ENCODE assay signal across 8 cellular contexts in the genomic region with DNA sequence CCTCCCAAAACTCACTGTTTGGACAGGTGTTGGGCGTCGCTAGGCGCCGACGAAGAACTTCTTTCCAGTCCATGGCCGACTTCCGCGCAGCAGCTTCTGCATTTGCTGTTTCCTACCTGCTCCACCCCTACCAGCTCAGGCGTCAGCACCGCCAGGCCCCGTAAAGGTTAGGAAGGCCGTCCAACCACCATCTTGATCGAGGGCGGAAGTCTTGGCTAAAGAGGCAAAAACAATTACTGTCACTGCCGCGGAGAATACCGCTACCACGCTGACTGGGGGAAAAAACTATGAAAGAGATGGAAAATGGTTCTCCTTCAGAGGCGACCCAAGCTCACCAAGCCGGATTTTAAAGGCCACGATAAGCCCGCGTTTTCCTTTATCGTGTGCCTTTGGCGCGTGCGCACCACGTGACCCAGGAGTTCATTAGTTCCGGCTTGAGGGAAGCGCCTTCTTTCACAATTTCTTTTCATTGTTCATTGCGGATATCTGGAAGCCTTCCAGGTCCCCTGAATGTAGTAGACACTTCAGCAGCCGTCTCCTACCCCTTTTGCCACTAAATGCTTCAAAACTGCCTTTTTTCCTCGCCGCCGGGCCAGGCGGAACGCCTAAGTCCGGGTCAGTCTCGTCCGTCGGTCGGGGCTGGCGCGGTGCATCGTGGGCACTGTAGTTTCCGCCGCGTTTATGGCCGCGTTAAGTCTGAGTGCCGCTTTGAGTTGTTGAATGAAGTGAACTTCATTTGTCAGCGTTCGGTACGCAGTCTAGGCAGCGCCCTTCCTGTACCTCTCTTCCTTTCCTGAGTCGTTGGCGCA. TPM values are rescaled to one million over a fixed set of nuclear protein-coding genes. Genes with fewer than 3 reads are reported as not detected.
DNase-seq lines count a peak whose midpoint lies in the region; FAIRE-seq and TF ChIP-seq lines count a peak whose summit lies in the region.

A gene (minus strand): TSS at position 104 of the 809 bp plus-strand sequence. CDS start 31 bp downstream, at position 73.
A gene (plus strand): TSS at position 666 of the 809 bp plus-strand sequence. CDS start 694 bp downstream, outside the sequence.

- TF ChIP-seq CTCF in subcutaneous adipose tissue (IDR thresholded peaks at IDR 0.05; ENCODE audit: low read depth), result no peak

- DNase-seq in GF-D8 (lab: John Stamatoyannopoulos, UW) (peak; percentile 86), HEK293T (ENCODE audit: extremely low spot score) (peak; percentile 78), MV-4-11 (lab: John Stamatoyannopoulos, UW) (peak; percentile 91), SK-MEL-5 (ENCODE audit: low read depth, low spot score) (peak; percentile 89), frontal cortex (ENCODE audit: low spot score in 2 of 2) (peak; percentile 57 to 77), neuronal stem cell (ENCODE audit: low spot score) (peak; percentile 87)
- peak; percentile 91 for DNase-seq in activated naive CD4-positive, alpha-beta T cell treated with Interleukin-2 at 50 U/mL for 16 hours

- H3K4me2 ChIP-seq in neuronal stem cell (ENCODE audit: insufficient read depth, low read length, poor library complexity, severe bottlenecking), result peak within 1 kb of the TSS; percentile 90

- peak within 1 kb of the TSS; percentile 93 for H3K9ac ChIP-seq in neuronal stem cell (ENCODE audit: low read depth, low read length, poor library complexity)

- H4K91ac ChIP-seq in neuronal stem cell (ENCODE audit: low read depth, low read length, poor library complexity), result no peak within 1 kb of the TSS

- in situ Hi-C loops in SK-MEL-5 (cut with HindIII; ENCODE audit: low pct_unique_long_range_greater_than_20kb, low sequenced_read_pairs), result no loop called here

- peak within 1 kb of the TSS; percentile 70 for H4K8ac ChIP-seq in neuronal stem cell (ENCODE audit: low read depth, low read length)

- peak within 1 kb of the TSS; percentile 97 for H2BK5ac ChIP-seq in neuronal stem cell (ENCODE audit: low read length)

- WGBS in neuronal stem cell (ENCODE audit: extremely low coverage in 2 of 2, insufficient read length in 2 of 2, insufficient replicate concordance in 1 of 2), 2 donors, result no CpG with 5 or more reads among the region's 57 CpGs

- peak within 1 kb of the TSS; percentile 96 for H3K18ac ChIP-seq in neuronal stem cell (ENCODE audit: low read length)

- H3K27me3 ChIP-seq in neuronal stem cell (ENCODE audit: control insufficient read depth in 3 of 3, insufficient read depth in 3 of 3, low read depth in 1 of 3, low read length in 3 of 3), result no peaks in the 10 kb centered on the region

- H3K9me3 ChIP-seq in neuronal stem cell (replicated peaks in 1 of 2; ENCODE audit: control insufficient read depth in 2 of 2, insufficient read depth in 1 of 2, low read depth in 1 of 2, low read length in 2 of 2), result no peaks in the 10 kb centered on the region

- no peak within 1 kb of the TSS for H2BK15ac ChIP-seq in neuronal stem cell (ENCODE audit: low read length)

- no peak within 1 kb of the TSS for H2AK5ac ChIP-seq in neuronal stem cell (ENCODE audit: low read depth, low read length)

- no peak within 1 kb of the TSS for H2BK12ac ChIP-seq in neuronal stem cell (ENCODE audit: low read length)

- POLR2A ChIA-PET in HEK293T (lab: Yijun Ruan, JAX), result interaction anchor here (0.6 to 2.6 kb wide), 12 partner anchors 9 to 294 kb away, joined by 3 to 15 read pairs (median 4); a partner anchor contains a TSS

- peaks cover 1 to 6% of the 10 kb centered on the region in 2 donors for H3K4me1 ChIP-seq in neuronal stem cell (ENCODE audit: control insufficient read depth in 2 of 2, insufficient read depth in 1 of 2, low read depth in 1 of 2, low read length in 2 of 2)

- FAIRE-seq in frontal cortex (lab: Jason Lieb, UNC), result no peak

- H3K4me3 ChIP-seq in neuronal stem cell (ENCODE audit: low read length in 2 of 2), result peak within 1 kb of the TSS; percentile 73 to 89

- CTCF ChIA-PET in HEK293T (lab: Yijun Ruan, JAX), result interaction anchor here (1.0 kb wide), 1 partner anchor 71 kb away, joined by 3 read pairs; no protein-coding TSS in a partner anchor

- peaks cover 0 to 34% of the 10 kb centered on the region in 2 donors for H3K36me3 ChIP-seq in neuronal stem cell (replicated peaks in 1 of 2; ENCODE audit: control insufficient read depth in 2 of 2, insufficient read depth in 2 of 2, low read length in 2 of 2)

- no peak within 1 kb of the TSS for H3K4ac ChIP-seq in neuronal stem cell (ENCODE audit: low read length)

- peak within 1 kb of the TSS; percentile 89 for H3K27ac ChIP-seq in neuronal stem cell (replicated peaks; ENCODE audit: low read length)

- H2AFZ ChIP-seq in neuronal stem cell (ENCODE audit: low read length), result peak within 1 kb of the TSS; percentile 95

- no peak within 1 kb of the TSS for H2BK120ac ChIP-seq in neuronal stem cell (ENCODE audit: low read depth, low read length)

- H3K23ac ChIP-seq in neuronal stem cell (ENCODE audit: low read depth, low read length, poor library complexity), result peak within 1 kb of the TSS; percentile 90

- H3K79me1 ChIP-seq in neuronal stem cell (ENCODE audit: low read depth, low read length), result no peaks in the 10 kb centered on the region

- peak within 1 kb of the TSS; percentile 39 for H3K14ac ChIP-seq in neuronal stem cell (ENCODE audit: low read length)

TF ChIP-seq in HEK293T, 16 proteins besides CTCF, POLR2A, EP300 and RAD21:
- TF ChIP-seq FOXA1 (IDR thresholded peaks at IDR 0.05) (no peak), HDGF (IDR thresholded peaks at IDR 0.05; ENCODE audit: borderline replicate concordance) (no peak), BHLHE40 (IDR thresholded peaks at IDR 0.05; ENCODE audit: borderline replicate concordance) (no peak), L3MBTL2 (conservative IDR thresholded peaks at IDR 0.05) (peak; percentile 100), ARNT (IDR thresholded peaks at IDR 0.05) (no peak), FOXK2 (IDR thresholded peaks at IDR 0.05) (no peak), SP1 (IDR thresholded peaks at IDR 0.05) (no peak), ELF4 (IDR thresholded peaks at IDR 0.05) (peak; percentile 90), SUZ12 (IDR thresholded peaks at IDR 0.05) (no peak), NFRKB (IDR thresholded peaks at IDR 0.05) (peak; percentile 56)
- TF ChIP-seq, protein P1, sequence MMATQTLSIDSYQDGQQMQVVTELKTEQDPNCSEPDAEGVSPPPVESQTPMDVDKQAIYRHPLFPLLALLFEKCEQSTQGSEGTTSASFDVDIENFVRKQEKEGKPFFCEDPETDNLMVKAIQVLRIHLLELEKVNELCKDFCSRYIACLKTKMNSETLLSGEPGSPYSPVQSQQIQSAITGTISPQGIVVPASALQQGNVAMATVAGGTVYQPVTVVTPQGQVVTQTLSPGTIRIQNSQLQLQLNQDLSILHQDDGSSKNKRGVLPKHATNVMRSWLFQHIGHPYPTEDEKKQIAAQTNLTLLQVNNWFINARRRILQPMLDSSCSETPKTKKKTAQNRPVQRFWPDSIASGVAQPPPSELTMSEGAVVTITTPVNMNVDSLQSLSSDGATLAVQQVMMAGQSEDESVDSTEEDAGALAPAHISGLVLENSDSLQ (IDR thresholded peaks at IDR 0.05), result peak; percentile 11; the same call in 1 of the 2 replicates

RNA-seq across cellular contexts. Expression of the first gene that starts in this region (rescaled TPM):
- 53.9 and 57.6 TPM in 2 replicates for total RNA-seq in SK-MEL-5 (2014; rRNA removed; shearing (Covaris generic))
- 21.6 and 27.8 TPM in 2 replicates for polyA plus RNA-seq in SK-MEL-5 (2015; cell fraction: cytosol; rRNA removed)
- 27.7 and 31.0 TPM in 2 replicates for polyA plus RNA-seq in SK-MEL-5 (2015; cell fraction: nucleus; rRNA removed)
- total RNA-seq in frontal cortex, result 57.1 TPM
- 34.7 TPM for polyA plus RNA-seq in neuronal stem cell (2013, experiment 1 of 2)
- polyA plus RNA-seq in neuronal stem cell (2013, experiment 2 of 2), result 33.9 TPM
- total RNA-seq in subcutaneous adipose tissue, result 10 to 100 TPM; 26.9 to 50.2 (median 30.4) TPM

RNA-seq across cellular contexts. Expression of the second gene that starts in this region (rescaled TPM):
- 32.7 and 36.8 TPM in 2 replicates for total RNA-seq in SK-MEL-5 (2014; rRNA removed; shearing (Covaris generic))
- 17.3 and 17.9 TPM in 2 replicates for polyA plus RNA-seq in SK-MEL-5 (2015; cell fraction: cytosol; rRNA removed)
- 19.3 and 20.7 TPM in 2 replicates for polyA plus RNA-seq in SK-MEL-5 (2015; cell fraction: nucleus; rRNA removed)
- total RNA-seq in frontal cortex (19.2 TPM), subcutaneous adipose tissue (10 to 100 TPM; 15.6 to 27.4 (median 22.1) TPM)
- 25.4 TPM for polyA plus RNA-seq in neuronal stem cell (2013, experiment 1 of 2)
- 25.2 TPM for polyA plus RNA-seq in neuronal stem cell (2013, experiment 2 of 2)

Comparison
In these comparisons a context has a peak if more than half of its experiments do, and no peak if none do; other contexts are left out.
1. Peak in every context shown above with its lines: DNase-seq, H3K4me3 ChIP-seq and H3K27ac ChIP-seq.